In the genomic region with DNA sequence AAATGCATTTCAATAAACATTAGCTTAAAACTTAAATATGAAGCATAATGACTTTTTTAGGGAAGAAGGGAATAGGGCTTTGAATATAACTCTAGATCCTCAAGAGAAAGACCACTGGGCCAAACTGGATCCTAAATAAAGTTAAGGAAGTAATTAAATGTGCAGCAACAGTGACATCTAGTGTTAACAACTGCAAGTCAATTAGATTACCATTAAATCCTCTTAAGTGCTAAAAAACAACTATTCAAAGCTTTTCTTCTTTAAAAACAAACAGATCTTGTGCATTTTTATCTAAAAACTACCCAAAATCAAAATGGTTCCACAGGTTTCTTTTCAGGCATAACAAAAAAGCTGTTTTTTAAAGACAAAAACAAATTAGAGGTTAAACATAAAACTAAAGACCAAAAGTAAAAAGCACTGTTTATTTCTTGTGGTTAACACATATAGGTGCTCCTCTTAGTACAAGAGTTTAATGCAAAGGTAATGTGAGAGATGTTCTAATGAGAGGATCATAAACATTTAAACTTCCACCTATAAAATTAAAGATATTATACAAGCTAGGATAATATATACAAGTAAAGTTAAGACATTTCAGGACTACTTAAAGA, we compare ENCODE assay signal across 8 cellular contexts.
DNase-seq lines count a peak whose midpoint lies in the region; ATAC-seq and TF ChIP-seq lines count a peak whose summit lies in the region.

No MANE protein-coding gene starts in this region.

- no peak overlapping the region for H3K4me3 ChIP-seq in esophagus muscularis mucosa

- H3K27ac ChIP-seq in esophagus muscularis mucosa (replicated peaks in 1 of 4): peak overlapping the region; percentile 62 to 77 (median 71)

- peak; percentile 66 to 81 (median 71) for TF ChIP-seq CTCF in esophagus muscularis mucosa (IDR thresholded peaks at IDR 0.05)

- H3K4me1 ChIP-seq in esophagus muscularis mucosa: peaks cover 22 to 40% (median 33%) of the 10 kb centered on the region in 4 donors

- no peaks in the 10 kb centered on the region for H3K36me3 ChIP-seq in esophagus muscularis mucosa

- no peak for TF ChIP-seq POLR2A in esophagus muscularis mucosa (IDR thresholded peaks at IDR 0.05; ENCODE audit: low read depth)

- peak overlapping the region in 1 of 6 donors; percentile 46 for H3K27ac Mint-ChIP-seq in naive B cell

- H3K9me3 ChIP-seq in esophagus muscularis mucosa: no peaks in the 10 kb centered on the region

- TF ChIP-seq EP300 in esophagus muscularis mucosa (IDR thresholded peaks at IDR 0.05): no peak

- H3K4me1 Mint-ChIP-seq in naive B cell: peaks cover 17 to 23% (median 20%) of the 10 kb centered on the region in 3 donors

- no peaks in the 10 kb centered on the region for H3K9me3 Mint-ChIP-seq in naive B cell

- in situ Hi-C loops in G401 (cut with HindIII; ENCODE audit: low sequenced_read_pairs): no loop called here

- no peaks in the 10 kb centered on the region for H3K27me3 ChIP-seq in esophagus muscularis mucosa

- no peaks in the 10 kb centered on the region for H3K27me3 Mint-ChIP-seq in naive B cell

- intact Hi-C loops in esophagus muscularis mucosa (cut with DNase I): loop anchor here (2.0 to 10.0 kb wide), 6 partner anchors 257 to 656 kb away; partner anchors contain the start of gene ZFP36L2

- DNase-seq in G401 (ENCODE audit: low spot score) (peak; percentile 82), NCI-H1105 treated with DMSO at 0.1 percent for 48 hours (lab: John Stamatoyannopoulos, UW) (peak; percentile 63), SHP77 treated with DMSO at 0.1 percent for 48 hours (lab: John Stamatoyannopoulos, UW) (peak; percentile 35), esophagus muscularis mucosa (ENCODE audit: extremely low spot score) (no peak), naive B cell (peak; percentile 52), T1000 (lab: John Stamatoyannopoulos, UW) (no peak)

- peak in 1 of 2 donors; percentile 48 for ATAC-seq in naive B cell (ENCODE audit: low read depth in 2 of 2)
- no peak for ATAC-seq in GM18868 (IDR thresholded peaks at IDR 0.05; ENCODE audit: unreplicated experiment)
- ATAC-seq in HG02642 (IDR thresholded peaks at IDR 0.05; ENCODE audit: poor library complexity, unreplicated experiment): no peak

- H3K4me3 Mint-ChIP-seq in naive B cell: no peak overlapping the region

- H3K36me3 Mint-ChIP-seq in naive B cell: no peaks in the 10 kb centered on the region

Comparison
In these comparisons a context has a peak if more than half of its experiments do, and no peak if none do; other contexts are left out.
1. DNase-seq: peak in G401 (single experiment), NCI-H1105 treated with DMSO at 0.1 percent for 48 hours (single experiment), SHP77 treated with DMSO at 0.1 percent for 48 hours (single experiment) and naive B cell (single experiment); none in esophagus muscularis mucosa (single experiment) and T1000 (single experiment).